ENCODE assay signal across 22 cellular contexts in the genomic region with DNA sequence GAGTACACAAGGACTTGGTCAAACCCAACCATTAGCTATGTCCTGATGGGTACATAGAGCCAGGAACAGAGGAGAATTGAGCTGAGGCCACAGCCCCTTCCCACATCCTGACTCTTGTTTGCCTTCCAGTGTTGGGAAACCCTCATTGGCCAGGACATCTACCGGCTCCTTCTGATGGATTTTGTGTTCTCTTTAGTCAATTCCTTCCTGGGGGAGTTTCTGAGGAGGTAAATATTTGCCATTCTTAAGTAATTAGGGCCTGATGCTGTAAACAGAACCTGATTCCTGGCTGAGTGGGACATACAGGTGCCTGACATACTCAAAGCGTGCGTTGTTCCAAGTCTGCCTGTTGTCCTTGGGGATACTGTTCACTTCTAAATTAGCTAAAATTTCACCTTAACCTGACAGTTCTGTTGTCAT.
"Had no signal": no experiment of that assay in that cellular context is flagged by ENCODE, and none has a peak within 500 bp of the region (broad histone marks: within the 10 kb centered on the region; RNA-seq: fewer than 3 reads in every experiment).

No MANE protein-coding gene starts in this region.

- ATAC-seq: activated naive CD4-positive, alpha-beta T cell treated with anti-CD3 and anti-CD28 coated beads, Interleukin-2, amount 50 U/mL, for 72 hours; activated T-cell treated with anti-CD3 and anti-CD28 coated beads, Interleukin-2, amount 50 U/mL, for 72 hours; stimulated activated naive B cell treated with anti-CD40 and anti-IgM and Interleukin-4, amounts not matched to agents 10 μg/mL and 1 μg/mL and 100 μg/mL, for 72 hours had no signal

- DNase-seq: activated CD4-positive, alpha-beta T cell treated with anti-CD3 and anti-CD28 coated beads for 4 hours; activated CD4-positive, alpha-beta T cell treated with anti-CD3 and anti-CD28 coated beads, Interleukin-2, amount 50 U/mL, for 4 hours; activated naive CD4-positive, alpha-beta T cell; activated T-cell treated with anti-CD3 and anti-CD28 coated beads for 4 hours; activated T-cell treated with anti-CD3 and anti-CD28 coated beads, Interleukin-2, amount 50 U/mL, for 72 hours; dermis blood vessel endothelial cell; effector CD8-positive, alpha-beta T cell; glutamatergic neuron; left ventricle myocardium inferior; naive B cell; ovary; retina; sigmoid colon; small intestine; stimulated activated naive B cell treated with anti-CD40 and anti-IgM and Interleukin-4, amounts not matched to agents 10 μg/mL and 1 μg/mL and 100 μg/mL, for 72 hours; stomach; thyroid gland had no signal

- H2AFZ ChIP-seq: hepatocyte had no signal

- H3K79me2 ChIP-seq: hepatocyte had no signal

- H3K36me3 ChIP-seq: left ventricle myocardium inferior, ovary, prostate gland, sigmoid colon, thyroid gland had no signal

- H3K9me3 Mint-ChIP-seq: activated naive CD4-positive, alpha-beta T cell treated with anti-CD3 and anti-CD28 coated beads, Interleukin-2, amount 50 U/mL, for 72 hours; activated T-cell treated with anti-CD3 and anti-CD28 coated beads, Interleukin-2, amount 50 U/mL, for 72 hours; mesothelial cell of epicardium had no signal

- H3K27me3 ChIP-seq: hepatocyte, ovary, sigmoid colon, stomach, thyroid gland had no signal

- H3K4me1 Mint-ChIP-seq: mesothelial cell of epicardium; naive B cell; stimulated activated naive B cell treated with anti-CD40 and anti-IgM and Interleukin-4, amounts not matched to agents 10 μg/mL and 1 μg/mL and 100 μg/mL, for 72 hours had no signal

- H3K27ac Mint-ChIP-seq: activated naive CD4-positive, alpha-beta T cell treated with anti-CD3 and anti-CD28 coated beads, Interleukin-2, amount 50 U/mL, for 72 hours; activated T-cell treated with anti-CD3 and anti-CD28 coated beads, Interleukin-2, amount 50 U/mL, for 72 hours; mesothelial cell of epicardium; naive B cell; stimulated activated naive B cell treated with anti-CD40 and anti-IgM and Interleukin-4, amounts not matched to agents 10 μg/mL and 1 μg/mL and 100 μg/mL, for 72 hours had no signal

- H3K4me3 Mint-ChIP-seq: activated T-cell treated with anti-CD3 and anti-CD28 coated beads, Interleukin-2, amount 50 U/mL, for 72 hours; mesothelial cell of epicardium; naive B cell; stimulated activated naive B cell treated with anti-CD40 and anti-IgM and Interleukin-4, amounts not matched to agents 10 μg/mL and 1 μg/mL and 100 μg/mL, for 72 hours had no signal

- H3K27ac ChIP-seq: hepatocyte, left ventricle myocardium inferior, ovary, sigmoid colon, thyroid gland, VCaP had no signal

- H3K9me3 ChIP-seq: left ventricle myocardium inferior, ovary, prostate gland, sigmoid colon, stomach, thyroid gland had no signal

- H3K36me3 Mint-ChIP-seq: activated naive CD4-positive, alpha-beta T cell treated with anti-CD3 and anti-CD28 coated beads, Interleukin-2, amount 50 U/mL, for 72 hours; mesothelial cell of epicardium; naive B cell; stimulated activated naive B cell treated with anti-CD40 and anti-IgM and Interleukin-4, amounts not matched to agents 10 μg/mL and 1 μg/mL and 100 μg/mL, for 72 hours had no signal

- H3K4me1 ChIP-seq: left ventricle myocardium inferior, prostate gland, sigmoid colon, stomach had no signal

- H3K4me2 ChIP-seq: hepatocyte had no signal

- H3K4me3 ChIP-seq: hepatocyte, left ventricle myocardium inferior, ovary, prostate gland, sigmoid colon, stomach, thyroid gland had no signal
